28 cellular contexts compared by ENCODE assay signal in genomic region chr6:156897907-156898531, GRCh38.
"Had no signal": no experiment of that assay in that cellular context is flagged by ENCODE, and none has a peak within 500 bp of the region (broad histone marks: within the 10 kb centered on the region; RNA-seq: fewer than 3 reads in every experiment).

No MANE protein-coding gene starts in this region.

- H3K27me3 ChIP-seq: adrenal gland, body of pancreas, gastroesophageal sphincter, right atrium auricular region, tibial nerve had no signal

- H3K36me3 ChIP-seq: adrenal gland, gastroesophageal sphincter, right atrium auricular region had no signal

- H3K9me3 Mint-ChIP-seq: activated CD4-positive, alpha-beta memory T cell treated with anti-CD3 and anti-CD28 coated beads for 36 hours; activated CD4-positive, alpha-beta T cell treated with anti-CD3 and anti-CD28 coated beads, Interleukin-2, amount 10 ng/mL, durations not matched to agents 24 days and 14 days; activated naive CD4-positive, alpha-beta T cell treated with anti-CD3 and anti-CD28 coated beads, Interleukin-2, amount 50 U/mL, for 72 hours; mesothelial cell of epicardium; naive thymus-derived CD4-positive, alpha-beta T cell; neural crest cell; T-helper 1 cell treated with Interleukin-12 subunit alpha and Interleukin-12 subunit beta and Interleukin-4 antibody, amounts not matched to agents 30 μg/mL and 1 μg/mL, for 36 hours had no signal

- H3K27ac ChIP-seq: adrenal gland, body of pancreas, gastroesophageal sphincter, right atrium auricular region, tibial nerve, VCaP had no signal

- H3K4me3 ChIP-seq: adrenal gland, body of pancreas, gastroesophageal sphincter, right atrium auricular region, tibial nerve had no signal

- DNase-seq: activated CD4-positive, alpha-beta memory T cell treated with anti-CD3 and anti-CD28 coated beads for 36 hours; activated CD4-positive, alpha-beta T cell treated with anti-CD3 and anti-CD28 coated beads, Interleukin-2, amount 10 ng/mL, durations not matched to agents 24 days and 14 days; activated CD8-positive, alpha-beta memory T cell treated with anti-CD3 and anti-CD28 coated beads, Interleukin-2, amount 50 U/mL, for 4 hours; activated gamma-delta T cell treated with Interleukin-2 at 50 U/mL for 16 hours; activated T-cell treated with anti-CD3 and anti-CD28 coated beads, Interleukin-2, amount 50 U/mL, for 1 hour; adrenal gland; aorta; body of pancreas; effector CD8-positive, alpha-beta T cell; head of caudate nucleus; hippocampal formation; left cardiac atrium; mammary epithelial cell; naive thymus-derived CD4-positive, alpha-beta T cell; occipital lobe; stimulated activated CD4-positive, alpha-beta T cell treated with anti-CD3 and anti-CD28 coated beads, Interleukin-15, amount 100 ng/mL, for 24 hours; stimulated activated CD4-positive, alpha-beta T cell treated with anti-CD3 and anti-CD28 coated beads, Interleukin-2, amount 100 ng/mL, for 24 hours; stimulated activated naive CD4-positive, alpha-beta T cell treated with Interleukin-2 at 50 U/mL for 16 hours; T-helper 9 cell had no signal

- H3K36me3 Mint-ChIP-seq: mesothelial cell of epicardium had no signal

- H3K27ac Mint-ChIP-seq: activated CD4-positive, alpha-beta memory T cell treated with anti-CD3 and anti-CD28 coated beads for 36 hours; activated CD4-positive, alpha-beta T cell treated with anti-CD3 and anti-CD28 coated beads, Interleukin-2, amount 10 ng/mL, durations not matched to agents 24 days and 14 days; mesothelial cell of epicardium; T-helper 1 cell treated with Interleukin-12 subunit alpha and Interleukin-12 subunit beta and Interleukin-4 antibody, amounts not matched to agents 30 μg/mL and 1 μg/mL, for 36 hours had no signal

- H3K27me3 Mint-ChIP-seq: activated CD4-positive, alpha-beta memory T cell treated with anti-CD3 and anti-CD28 coated beads for 36 hours; activated CD4-positive, alpha-beta T cell treated with anti-CD3 and anti-CD28 coated beads, Interleukin-2, amount 10 ng/mL, durations not matched to agents 24 days and 14 days; naive thymus-derived CD4-positive, alpha-beta T cell had no signal

- H3K4me3 Mint-ChIP-seq: activated CD4-positive, alpha-beta memory T cell treated with anti-CD3 and anti-CD28 coated beads for 36 hours; activated CD4-positive, alpha-beta T cell treated with anti-CD3 and anti-CD28 coated beads, Interleukin-2, amount 10 ng/mL, durations not matched to agents 24 days and 14 days; mesothelial cell of epicardium; neural crest cell; T-helper 1 cell treated with Interleukin-12 subunit alpha and Interleukin-12 subunit beta and Interleukin-4 antibody, amounts not matched to agents 30 μg/mL and 1 μg/mL, for 36 hours had no signal

- ATAC-seq: activated CD4-positive, CD25-positive, alpha-beta regulatory T cell treated with anti-CD3 and anti-CD28 coated beads, Interleukin-2, amount 50 U/mL, for 24 hours; activated naive CD4-positive, alpha-beta T cell treated with anti-CD3 and anti-CD28 coated beads, Interleukin-2, amount 50 U/mL, for 72 hours; body of pancreas; gastroesophageal sphincter; left cardiac atrium; naive thymus-derived CD4-positive, alpha-beta T cell had no signal

- H3K9me3 ChIP-seq: adrenal gland, body of pancreas, gastroesophageal sphincter, right atrium auricular region, tibial nerve had no signal
